In genomic region chr9:100083448-100084144, GRCh38 we compare ENCODE assay signal across 10 cellular contexts.
DNase-seq lines count a peak whose midpoint lies in the region; ATAC-seq and TF ChIP-seq lines count a peak whose summit lies in the region.
"Had no signal": no experiment of that assay in that cellular context is flagged by ENCODE, and none has a peak within 500 bp of the region (broad histone marks: within the 10 kb centered on the region; RNA-seq: fewer than 3 reads in every experiment).

No MANE protein-coding gene starts in this region.

- no peaks in the 10 kb centered on the region; the same call in 1 of the 2 replicates for H3K36me3 ChIP-seq in GM06990 (ENCODE audit: control insufficient read depth, insufficient read depth, low read length)
- 0 out of 2 replicates have a peak, but pooled peaks cover 4% of the 10 kb centered on the region for H3K36me3 ChIP-seq in SU-DHL-6 (ENCODE audit: low read length)

- H4K20me1 ChIP-seq in SU-DHL-6 (ENCODE audit: low read depth, low read length) = peaks cover 15% of the 10 kb centered on the region; the same call in 1 of the 2 replicates

- H3K9ac ChIP-seq in SU-DHL-6 (ENCODE audit: low read length) = peak overlapping the region; percentile 51

- DNase-seq in GM06990 (ENCODE audit: extremely low read depth, insufficient read length) (peak; percentile 58), SHP77 (lab: John Stamatoyannopoulos, UW) (no peak), NCI-H1417 treated with DMSO at 0.1 percent for 48 hours (lab: John Stamatoyannopoulos, UW) (no peak)
- DNase-seq in effector CD8-positive, alpha-beta T cell (lab: John Stamatoyannopoulos, UW) = no peak
- no peak for DNase-seq in activated CD8-positive, alpha-beta memory T cell treated with anti-CD3 and anti-CD28 coated beads, Interleukin-2, amount 50 U/mL, for 4 hours
- DNase-seq: NCI-H1930, testis had no signal

- H3K4me2 ChIP-seq in SU-DHL-6 (ENCODE audit: low read depth, low read length, poor library complexity, severe bottlenecking) = peak overlapping the region; percentile 88

- H3K79me2 ChIP-seq in SU-DHL-6 (ENCODE audit: insufficient read depth, low read length) = peaks cover 92% of the 10 kb centered on the region

- no peak for TF ChIP-seq CTCF in GM06990 (IDR thresholded peaks at IDR 0.05; ENCODE audit: insufficient read depth, low read length, poor library complexity, severe bottlenecking)
- TF ChIP-seq CTCF in SU-DHL-6 (IDR thresholded peaks at IDR 0.05; ENCODE audit: insufficient read depth, low read length, poor library complexity, severe bottlenecking) = no peak

- H3K4me3 ChIP-seq in GM06990 (replicated peaks; ENCODE audit: low read depth, low read length) = peak overlapping the region; percentile 62
- peak overlapping the region; percentile 44 for H3K4me3 ChIP-seq in SU-DHL-6 (ENCODE audit: insufficient read depth, low read length, poor library complexity, severe bottlenecking)
- H3K4me3 ChIP-seq: testis had no signal

- H3K9me3 ChIP-seq in SU-DHL-6 (ENCODE audit: insufficient read depth, low read length) = no peaks in the 10 kb centered on the region
- H3K9me3 ChIP-seq: testis had no signal

- ATAC-seq in GM19438 (IDR thresholded peaks at IDR 0.05; ENCODE audit: low read depth, unreplicated experiment) = peak; percentile 40
- peak; percentile 20 for ATAC-seq in HG03060 (IDR thresholded peaks at IDR 0.05; ENCODE audit: low read depth, unreplicated experiment)

- H3K27me3 ChIP-seq in GM06990 (replicated peaks; ENCODE audit: control insufficient read depth, insufficient read depth, low read length) = no peaks in the 10 kb centered on the region
- no peaks in the 10 kb centered on the region for H3K27me3 ChIP-seq in SU-DHL-6 (ENCODE audit: low read length)
- H3K27me3 ChIP-seq: testis had no signal

- H3K9me2 ChIP-seq in SU-DHL-6 (replicated peaks; ENCODE audit: insufficient read depth, low read length) = no peaks in the 10 kb centered on the region

- H2AFZ ChIP-seq in SU-DHL-6 (ENCODE audit: low read depth, low read length, severe bottlenecking) = no peak overlapping the region

- H3K27ac ChIP-seq in SU-DHL-6 (ENCODE audit: low read depth, low read length) = peak overlapping the region; percentile 98
- H3K27ac ChIP-seq: testis had no signal

- H3F3A ChIP-seq in SU-DHL-6 (ENCODE audit: insufficient read depth) = peaks cover 60% of the 10 kb centered on the region
